In genomic region chr10:72039377-72039776, GRCh38 we compare ENCODE assay signal across 17 cellular contexts. TPM values are rescaled to one million over a fixed set of nuclear protein-coding genes. Genes with fewer than 3 reads are reported as not detected.
DNase-seq lines count a peak whose midpoint lies in the region; ATAC-seq, FAIRE-seq and TF ChIP-seq lines count a peak whose summit lies in the region.
"Had no signal": no experiment of that assay in that cellular context is flagged by ENCODE, and none has a peak within 500 bp of the region (broad histone marks: within the 10 kb centered on the region; RNA-seq: fewer than 3 reads in every experiment).

No MANE protein-coding gene starts in this region.

- TF ChIP-seq CTCF in GM23338 (conservative IDR thresholded peaks at IDR 0.05; ENCODE audit: low read depth in 2 of 2) (0 out of 4 replicates have a peak, but pooled peaks of 1 of the 2 experiments have one; percentile 2), astrocyte (IDR thresholded peaks at IDR 0.05; ENCODE audit: insufficient read depth, low read depth, low read length) (no peak), nephron (IDR thresholded peaks at IDR 0.05; ENCODE audit: unreplicated experiment in 3 of 3) (no peak)

- FAIRE-seq in astrocyte (lab: Jason Lieb, UNC): no peak

- H2AFZ ChIP-seq in GM23338: 0 out of 2 replicates have a peak overlapping the region, but pooled peaks have one; percentile 23
- no peak overlapping the region for H2AFZ ChIP-seq in astrocyte (ENCODE audit: low read depth, low read length)

- no peaks in the 10 kb centered on the region for H3F3A ChIP-seq in GM23338 (replicated peaks; ENCODE audit: low read depth)

- H3K36me3 ChIP-seq in BLaER1: no peaks in the 10 kb centered on the region
- H3K36me3 ChIP-seq in GM23338 (ENCODE audit: insufficient read depth): no peaks in the 10 kb centered on the region
- no peaks in the 10 kb centered on the region for H3K36me3 ChIP-seq in astrocyte (ENCODE audit: insufficient read depth, low read length)
- H3K36me3 ChIP-seq: HAP-1 had no signal

- no peaks in the 10 kb centered on the region for H4K20me1 ChIP-seq in BLaER1
- no peaks in the 10 kb centered on the region for H4K20me1 ChIP-seq in GM23338 (replicated peaks; ENCODE audit: insufficient read depth)
- no peaks in the 10 kb centered on the region for H4K20me1 ChIP-seq in astrocyte (ENCODE audit: insufficient read depth, low read length)

- no peaks in the 10 kb centered on the region for H3K27me3 ChIP-seq in BLaER1
- H3K27me3 ChIP-seq in GM23338 (ENCODE audit: insufficient read depth): no peaks in the 10 kb centered on the region
- H3K27me3 ChIP-seq in astrocyte (ENCODE audit: insufficient read depth, low read length): no peaks in the 10 kb centered on the region

- no peaks in the 10 kb centered on the region for H3K79me2 ChIP-seq in GM23338 (replicated peaks; ENCODE audit: insufficient read depth)
- no peaks in the 10 kb centered on the region for H3K79me2 ChIP-seq in astrocyte (ENCODE audit: insufficient read depth, low read length)

- H3K27me3 Mint-ChIP-seq in GM23338 (ENCODE audit: insufficient read depth, low read depth, poor library complexity) (peaks cover 11% of the 10 kb centered on the region), astrocyte (ENCODE audit: low read depth, unreplicated experiment) (no peaks in the 10 kb centered on the region), nephron (ENCODE audit: low read depth) (peaks cover 14% of the 10 kb centered on the region)
- H3K27me3 Mint-ChIP-seq: CD4-positive, CD25-positive, alpha-beta regulatory T cell had no signal

- no peak overlapping the region for H3K27ac Mint-ChIP-seq in GM23338
- peak overlapping the region; percentile 84 for H3K27ac Mint-ChIP-seq in astrocyte (ENCODE audit: unreplicated experiment)
- peak overlapping the region in 2 of 3 experiments; percentile 29 to 54 for H3K27ac Mint-ChIP-seq in nephron
- H3K27ac Mint-ChIP-seq: CD4-positive, CD25-positive, alpha-beta regulatory T cell had no signal

- H3K9me3 ChIP-seq in BLaER1 (no peaks in the 10 kb centered on the region), astrocyte (ENCODE audit: insufficient read depth, low read depth, low read length) (no peaks in the 10 kb centered on the region)
- H3K9me3 ChIP-seq: HAP-1 had no signal

- H3K9ac ChIP-seq in BLaER1 (no peak overlapping the region), astrocyte (ENCODE audit: low read length) (no peak overlapping the region)

- peaks cover 40% of the 10 kb centered on the region for H3K4me1 ChIP-seq in BLaER1
- no peaks in the 10 kb centered on the region for H3K4me1 ChIP-seq in GM23338 (ENCODE audit: insufficient read depth)
- H3K4me1 ChIP-seq in astrocyte (ENCODE audit: insufficient read depth, low read length): peaks cover 2% of the 10 kb centered on the region
- H3K4me1 ChIP-seq: HAP-1 had no signal

- H3K4me3 Mint-ChIP-seq in GM23338 (no peak overlapping the region), astrocyte (ENCODE audit: unreplicated experiment) (no peak overlapping the region), nephron (no peak overlapping the region)
- H3K4me3 Mint-ChIP-seq: CD4-positive, CD25-positive, alpha-beta regulatory T cell had no signal

- no peaks in the 10 kb centered on the region for H3K36me3 Mint-ChIP-seq in GM23338 (ENCODE audit: low read depth)
- H3K36me3 Mint-ChIP-seq in astrocyte (ENCODE audit: low read depth, unreplicated experiment): no peaks in the 10 kb centered on the region
- no peaks in the 10 kb centered on the region for H3K36me3 Mint-ChIP-seq in nephron (ENCODE audit: low read depth)
- H3K36me3 Mint-ChIP-seq: CD4-positive, CD25-positive, alpha-beta regulatory T cell had no signal

- H3K4me3 ChIP-seq in BLaER1 (no peak overlapping the region), GM23338 (no peak overlapping the region), astrocyte (ENCODE audit: insufficient read depth, low read depth, low read length) (no peak overlapping the region)
- H3K4me3 ChIP-seq: HAP-1 had no signal

- H3K9me3 Mint-ChIP-seq in GM23338 (no peaks in the 10 kb centered on the region), astrocyte (ENCODE audit: unreplicated experiment) (no peaks in the 10 kb centered on the region), nephron (no peaks in the 10 kb centered on the region)
- H3K9me3 Mint-ChIP-seq: CD4-positive, CD25-positive, alpha-beta regulatory T cell had no signal

- H3K4me1 Mint-ChIP-seq in GM23338 (peaks cover 25% of the 10 kb centered on the region), astrocyte (ENCODE audit: low read depth, unreplicated experiment) (peaks cover 30% of the 10 kb centered on the region), nephron (peaks cover 34% of the 10 kb centered on the region)
- H3K4me1 Mint-ChIP-seq: CD4-positive, CD25-positive, alpha-beta regulatory T cell had no signal

- no peaks in the 10 kb centered on the region for H3K9me2 ChIP-seq in GM23338 (ENCODE audit: insufficient read depth)

- H3K27ac ChIP-seq in BLaER1: 0 out of 2 replicates have a peak overlapping the region, but pooled peaks have one; percentile 2
- no peak overlapping the region for H3K27ac ChIP-seq in GM23338 (ENCODE audit: low read depth)
- no peak overlapping the region for H3K27ac ChIP-seq in astrocyte (ENCODE audit: low read depth, low read length)
- H3K27ac ChIP-seq: RWPE1 had no signal

- ATAC-seq in GM23338: no peak
- ATAC-seq in HG03432 (IDR thresholded peaks at IDR 0.05; ENCODE audit: unreplicated experiment): no peak
- no peak for ATAC-seq in GM19328 (IDR thresholded peaks at IDR 0.05; ENCODE audit: unreplicated experiment)

- peak overlapping the region; percentile 61 for H3K4me2 ChIP-seq in BLaER1
- no peak overlapping the region for H3K4me2 ChIP-seq in GM23338
- no peak overlapping the region for H3K4me2 ChIP-seq in astrocyte (ENCODE audit: low read length)

- no peak for DNase-seq in GM23338 (ENCODE audit: low spot score)
- no peak for DNase-seq in astrocyte (ENCODE audit: low read depth)
- no peak for DNase-seq in NCI-H526 treated with DMSO at 0.1 percent for 48 hours (lab: John Stamatoyannopoulos, UW)
- no peak for DNase-seq in putamen (ENCODE audit: low spot score)
- DNase-seq: CD4-positive, CD25-positive, alpha-beta regulatory T cell; MV-4-11; NCI-H1694; NCI-H2107; NCI-H69; NK-92 treated with Interleukin-12 subunit alpha and Interleukin-12 subunit beta, amount 100 ng/mL, for 24 hours had no signal

TF ChIP-seq in GM23338, 12 proteins besides CTCF, POLR2A, EP300 and RAD21 (continues in another document):
- TF ChIP-seq ETS1 (IDR thresholded peaks at IDR 0.05): no peak
- TF ChIP-seq CREB1 (CRISPR knock-in tag; IDR thresholded peaks at IDR 0.05; ENCODE audit: low read depth): no peak
- TF ChIP-seq NANOG (IDR thresholded peaks at IDR 0.05; ENCODE audit: borderline replicate concordance): no peak

RNA-seq across cellular contexts. Expression of gene SPOCK2, which starts 49.0 kb away (rescaled TPM):
- 2.6 and 3.6 TPM in 2 replicates for total RNA-seq in GM23338 (2014; rRNA removed; shearing (Covaris generic))
- polyA plus RNA-seq in GM23338 (2016; fragmentation: Nextera tagmentation; extraction: Ambion mirVana): 1.2 and 1.3 TPM in 2 replicates
- total RNA-seq in astrocyte: 0.89 and 1.4 TPM in 2 replicates
- total RNA-seq: IMR-90 had no signal
